In the genomic region with DNA sequence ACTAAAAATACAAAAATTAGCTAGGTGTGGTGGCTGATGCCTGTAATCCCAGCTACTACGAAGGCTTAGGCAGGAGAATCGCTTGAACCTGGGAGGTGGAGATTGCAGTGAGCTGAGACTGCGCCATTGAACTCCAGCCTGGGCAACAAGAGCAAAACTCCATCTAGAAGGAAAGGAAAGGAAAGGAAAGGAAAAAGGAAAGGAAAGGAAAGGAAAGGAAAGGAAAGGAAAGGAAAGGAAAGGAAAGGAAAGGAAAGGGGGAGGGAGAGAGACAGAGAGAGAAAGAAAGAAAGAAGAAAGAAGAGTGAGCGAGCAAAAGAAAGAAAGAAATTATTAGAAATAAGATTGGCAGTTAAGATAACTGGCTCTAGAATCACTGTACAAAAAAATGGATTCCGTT, we compare ENCODE assay signal across 3 cellular contexts. TPM values are rescaled to one million over a fixed set of nuclear protein-coding genes. Genes with fewer than 3 reads are reported as not detected.
"Had no signal": no experiment of that assay in that cellular context is flagged by ENCODE, and none has a peak within 500 bp of the region (broad histone marks: within the 10 kb centered on the region; RNA-seq: fewer than 3 reads in every experiment).

No MANE protein-coding gene starts in this region.

RNA-seq across cellular contexts. Expression of a gene that starts 18.7 kb away (rescaled TPM):
- total RNA-seq: H4, HFFc6 had no signal
- polyA plus RNA-seq: GM23248 had no signal

RNA-seq across cellular contexts. Expression of a gene that starts 37.1 kb away (rescaled TPM):
- total RNA-seq: HFFc6 had no signal
